Comparison of ENCODE assay signal across 25 cellular contexts in the genomic region with DNA sequence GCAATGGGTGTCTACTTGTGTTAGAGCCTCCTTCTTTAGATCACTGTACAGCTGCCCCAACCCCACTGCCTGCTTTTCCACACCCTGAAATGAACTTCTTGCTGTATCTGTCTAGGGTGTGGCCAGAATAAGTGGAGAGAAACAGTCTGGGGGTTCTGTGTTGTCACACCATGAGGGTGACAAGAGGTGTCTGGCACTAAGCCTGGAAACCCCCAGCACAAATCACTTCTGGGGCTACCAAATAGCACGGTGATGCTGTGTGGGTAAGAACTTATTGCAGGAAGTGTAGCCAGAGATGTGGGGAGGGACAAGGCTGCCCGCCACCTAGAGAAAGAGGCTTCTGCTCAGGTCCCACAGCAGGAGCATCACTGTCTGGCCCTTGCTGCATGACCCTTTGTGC. TPM values are rescaled to one million over a fixed set of nuclear protein-coding genes. Genes with fewer than 3 reads are reported as not detected.
"Had no signal": no experiment of that assay in that cellular context is flagged by ENCODE, and none has a peak within 500 bp of the region (broad histone marks: within the 10 kb centered on the region; RNA-seq: fewer than 3 reads in every experiment).

No MANE protein-coding gene starts in this region.

- H3K9me3 Mint-ChIP-seq: activated CD4-positive, alpha-beta memory T cell treated with anti-CD3 and anti-CD28 coated beads for 36 hours; activated T-cell treated with anti-CD3 and anti-CD28 coated beads, Interleukin-2, amount 50 U/mL, for 24 hours; brain; dendritic cell treated with granulocyte-macrophage colony-stimulating factor and Interleukin-4, amounts not matched to agents 40 ng/mL and 50 ng/mL, for 4 days; memory B cell; nephron progenitor cell; T-helper 1 cell treated with Interleukin-12 subunit alpha and Interleukin-12 subunit beta and Interleukin-4 antibody, amounts not matched to agents 30 μg/mL and 1 μg/mL, for 36 hours had no signal

- H3K4me3 ChIP-seq: adrenal gland, right atrium auricular region, transverse colon had no signal

- H3K27ac Mint-ChIP-seq: activated CD4-positive, alpha-beta memory T cell treated with anti-CD3 and anti-CD28 coated beads for 36 hours; activated CD4-positive, alpha-beta T cell treated with anti-CD3 and anti-CD28 coated beads for 36 hours; activated T-cell treated with anti-CD3 and anti-CD28 coated beads, Interleukin-2, amount 50 U/mL, for 24 hours; brain; dendritic cell treated with granulocyte-macrophage colony-stimulating factor and Interleukin-4, amounts not matched to agents 40 ng/mL and 50 ng/mL, for 4 days; memory B cell; nephron progenitor cell; progenitor cell of endocrine pancreas; T-helper 1 cell treated with Interleukin-12 subunit alpha and Interleukin-12 subunit beta and Interleukin-4 antibody, amounts not matched to agents 30 μg/mL and 1 μg/mL, for 36 hours had no signal

- H3K27me3 Mint-ChIP-seq: brain; dendritic cell treated with granulocyte-macrophage colony-stimulating factor and Interleukin-4, amounts not matched to agents 40 ng/mL and 50 ng/mL, for 4 days had no signal

- H3K4me1 ChIP-seq: adrenal gland, right atrium auricular region had no signal

- H3K4me3 Mint-ChIP-seq: activated CD4-positive, alpha-beta memory T cell treated with anti-CD3 and anti-CD28 coated beads for 36 hours; activated CD4-positive, alpha-beta T cell treated with anti-CD3 and anti-CD28 coated beads for 36 hours; activated T-cell treated with anti-CD3 and anti-CD28 coated beads, Interleukin-2, amount 50 U/mL, for 24 hours; brain; dendritic cell treated with granulocyte-macrophage colony-stimulating factor and Interleukin-4, amounts not matched to agents 40 ng/mL and 50 ng/mL, for 4 days; memory B cell; nephron progenitor cell; T-helper 1 cell treated with Interleukin-12 subunit alpha and Interleukin-12 subunit beta and Interleukin-4 antibody, amounts not matched to agents 30 μg/mL and 1 μg/mL, for 36 hours had no signal

- H3K27me3 ChIP-seq: adrenal gland, right atrium auricular region, transverse colon had no signal

- H3K9me3 ChIP-seq: adrenal gland, right atrium auricular region, transverse colon had no signal

- ATAC-seq: activated CD4-positive, alpha-beta T cell treated with anti-CD3 and anti-CD28 coated beads for 36 hours; left ventricle myocardium superior; stimulated activated naive CD8-positive, alpha-beta T cell treated with anti-CD3 and anti-CD28 coated beads, Interleukin-15, Interleukin-2, amounts not matched to agents 100 U/mL and 50 U/mL, for 24 hours had no signal

- H3K4me1 Mint-ChIP-seq: activated CD4-positive, alpha-beta T cell treated with anti-CD3 and anti-CD28 coated beads for 36 hours had no signal

- DNase-seq: activated CD4-positive, alpha-beta memory T cell treated with anti-CD3 and anti-CD28 coated beads for 36 hours; activated CD4-positive, alpha-beta T cell treated with anti-CD3 and anti-CD28 coated beads for 36 hours; activated effector memory CD4-positive, alpha-beta T cell treated with Interleukin-2 at 50 U/mL for 16 hours; activated naive CD4-positive, alpha-beta T cell treated with anti-CD3 and anti-CD28 coated beads, Interleukin-2, amount 50 U/mL, for 16 hours; activated T-cell treated with anti-CD3 and anti-CD28 coated beads, Interleukin-2, amount 50 U/mL, for 24 hours; adrenal gland; cerebellar nuclear complex; effector memory CD4-positive, alpha-beta T cell; hypothalamus; left ventricle myocardium superior; nephron progenitor cell; occipital lobe; small intestine; stimulated activated CD4-positive, alpha-beta T cell treated with anti-CD3 and anti-CD28 coated beads, Interleukin-4, amount 100 ng/mL, for 4 hours; stimulated activated CD8-positive, alpha-beta memory T cell treated with anti-CD3 and anti-CD28 coated beads, Interleukin-4, amount 100 ng/mL, for 48 hours; stimulated activated naive CD8-positive, alpha-beta T cell treated with anti-CD3 and anti-CD28 coated beads, Interleukin-15, Interleukin-2, amounts not matched to agents 100 U/mL and 50 U/mL, for 24 hours; transverse colon; WERI-Rb-1 had no signal

- H3K36me3 ChIP-seq: adrenal gland, right atrium auricular region, transverse colon, WERI-Rb-1 had no signal

- H3K36me3 Mint-ChIP-seq: activated CD4-positive, alpha-beta memory T cell treated with anti-CD3 and anti-CD28 coated beads for 36 hours; brain; memory B cell had no signal

- H3K27ac ChIP-seq: adrenal gland, right atrium auricular region, transverse colon, WERI-Rb-1 had no signal

RNA-seq across cellular contexts. Expression of a gene that starts 4.8 kb away (rescaled TPM):
- total RNA-seq: activated CD4-positive, alpha-beta memory T cell treated with anti-CD3 and anti-CD28 coated beads for 36 hours; activated CD4-positive, alpha-beta T cell treated with anti-CD3 and anti-CD28 coated beads for 36 hours; glomerular endothelial cell; left ventricle myocardium superior; progenitor cell of endocrine pancreas; right atrium auricular region had no signal
